7 cellular contexts compared by ENCODE assay signal in genomic region chr16:381788-382717, GRCh38. TPM values are rescaled to one million over a fixed set of nuclear protein-coding genes. Genes with fewer than 3 reads are reported as not detected.
A peak's percentile ranks its signal among the peaks of the same experiment; 100 is the strongest.
DNase-seq lines count a peak whose midpoint lies in the region; ATAC-seq and TF ChIP-seq lines count a peak whose summit lies in the region.

Gene PGAP6, minus strand, starts transcription at chr16:381978. Its CDS starts 157 bp downstream, at chr16:381821.

- peaks cover 0 to 5% (median 0%) of the 10 kb centered on the region in 3 donors for H3K36me3 Mint-ChIP-seq in naive thymus-derived CD8-positive, alpha-beta T cell

- H3K9ac ChIP-seq in NT2/D1 (ENCODE audit: insufficient read length, low read depth) (peak within 1 kb of the TSS; percentile 99), fibroblast of lung (ENCODE audit: insufficient read depth, low read length) (peak within 1 kb of the TSS; percentile 70)

- no peaks in the 10 kb centered on the region for H3K9me3 Mint-ChIP-seq in naive thymus-derived CD8-positive, alpha-beta T cell
- H3K9me3 Mint-ChIP-seq in stimulated activated naive CD8-positive, alpha-beta T cell treated with anti-CD3 and anti-CD28 coated beads, Interleukin-15, amount 100 ng/mL, for 72 hours, result no peaks in the 10 kb centered on the region

- H3K9me3 ChIP-seq in NT2/D1 (ENCODE audit: insufficient read depth, low read length) (no peaks in the 10 kb centered on the region), fibroblast of lung (ENCODE audit: control insufficient read depth, insufficient read depth, low read depth, low read length) (no peaks in the 10 kb centered on the region)

- peak; percentile 64 for TF ChIP-seq POLR2A in GM18505 (IDR thresholded peaks at IDR 0.05; ENCODE audit: borderline replicate concordance, extremely low read depth, insufficient read depth, insufficient read length)

- peak within 1 kb of the TSS; percentile 83 for H2AFZ ChIP-seq in fibroblast of lung (ENCODE audit: low read length)

- ATAC-seq in GM18505 (IDR thresholded peaks at IDR 0.05; ENCODE audit: unreplicated experiment), result peak; percentile 41
- peak; percentile 62 for ATAC-seq in HG02678 (IDR thresholded peaks at IDR 0.05; ENCODE audit: unreplicated experiment)
- ATAC-seq in naive thymus-derived CD8-positive, alpha-beta T cell, result peak; percentile 46 to 55
- ATAC-seq in stimulated activated naive CD8-positive, alpha-beta T cell treated with anti-CD3 and anti-CD28 coated beads, Interleukin-15, amount 100 ng/mL, for 72 hours, result peak; percentile 71

- peak within 1 kb of the TSS; percentile 93 for H3K4me3 ChIP-seq in NT2/D1 (ENCODE audit: insufficient read length, low read depth)
- peak within 1 kb of the TSS; percentile 66 to 92 (median 82) for H3K4me3 ChIP-seq in fibroblast of lung (replicated peaks in 1 of 4; ENCODE audit: control extremely low read depth in 1 of 4, insufficient read depth in 1 of 4, low read depth in 3 of 4, low read length in 4 of 4)

- TF ChIP-seq CTCF in fibroblast of lung (conservative IDR thresholded peaks at IDR 0.05 in 1 of 2, IDR thresholded peaks at IDR 0.05 in 1 of 2; ENCODE audit: low read depth in 1 of 2, low read length in 2 of 2), result no peak

- H3K4me3 Mint-ChIP-seq in naive thymus-derived CD8-positive, alpha-beta T cell, result peak within 1 kb of the TSS; percentile 87 to 96 (median 93)
- H3K4me3 Mint-ChIP-seq in stimulated activated naive CD8-positive, alpha-beta T cell treated with anti-CD3 and anti-CD28 coated beads, Interleukin-15, amount 100 ng/mL, for 72 hours, result peak within 1 kb of the TSS; percentile 79 to 80

- DNase-seq in NT2/D1 (ENCODE audit: low read depth, low spot score), result no peak
- DNase-seq in activated T-helper 1 cell treated with anti-CD3 and anti-CD28 coated beads, Interleukin-2, amount 50 U/mL, for 16 hours (ENCODE audit: low read depth in 1 of 2, low spot score in 1 of 2), result peak; percentile 27 to 60
- peak; percentile 32 to 49 for DNase-seq in fibroblast of lung (ENCODE audit: low read depth in 2 of 2)
- peak; percentile 21 to 79 (median 64) for DNase-seq in naive thymus-derived CD8-positive, alpha-beta T cell
- DNase-seq in stimulated activated naive CD8-positive, alpha-beta T cell treated with anti-CD3 and anti-CD28 coated beads, Interleukin-15, amount 100 ng/mL, for 72 hours, result peak; percentile 54 to 63

- no peaks in the 10 kb centered on the region for H4K20me1 ChIP-seq in fibroblast of lung (ENCODE audit: control insufficient read depth, extremely low read depth, insufficient read depth, low read length)

- H3K4me1 ChIP-seq in NT2/D1 (ENCODE audit: insufficient read depth, insufficient read length) (peaks cover 26% of the 10 kb centered on the region), fibroblast of lung (ENCODE audit: control insufficient read depth, extremely low read depth, insufficient read depth, low read length) (no peaks in the 10 kb centered on the region)

- peak within 1 kb of the TSS; percentile 96 for H3K4me2 ChIP-seq in fibroblast of lung (ENCODE audit: extremely low read depth, insufficient read depth, low read length)

- peak within 1 kb of the TSS; percentile 80 to 97 (median 90) for H3K27ac Mint-ChIP-seq in naive thymus-derived CD8-positive, alpha-beta T cell
- peak within 1 kb of the TSS; percentile 72 for H3K27ac Mint-ChIP-seq in stimulated activated naive CD8-positive, alpha-beta T cell treated with anti-CD3 and anti-CD28 coated beads, Interleukin-15, amount 100 ng/mL, for 72 hours

- H3K36me3 ChIP-seq in NT2/D1 (ENCODE audit: insufficient read depth, insufficient read length, low read length) (peaks cover 9% of the 10 kb centered on the region), fibroblast of lung (ENCODE audit: control insufficient read depth, insufficient read depth, low read length) (no peaks in the 10 kb centered on the region)

- POLR2A ChIA-PET in naive thymus-derived CD8-positive, alpha-beta T cell (lab: Charles Lee), result interaction anchor here (0.7 to 6.6 kb wide), 15 partner anchors 10 to 189 kb away, joined by 3 to 72 read pairs (median 5); partner anchors contain the start of genes AXIN1, CAPN15, DECR2 and FAM234A

- no peaks in the 10 kb centered on the region for H3K27me3 ChIP-seq in NT2/D1 (ENCODE audit: insufficient read depth, insufficient read length)
- no peaks in the 10 kb centered on the region for H3K27me3 ChIP-seq in fibroblast of lung (ENCODE audit: control insufficient read depth, insufficient read depth, low read length)

- H3K4me1 Mint-ChIP-seq in naive thymus-derived CD8-positive, alpha-beta T cell, result peaks cover 10 to 31% (median 27%) of the 10 kb centered on the region in 4 donors
- H3K4me1 Mint-ChIP-seq in stimulated activated naive CD8-positive, alpha-beta T cell treated with anti-CD3 and anti-CD28 coated beads, Interleukin-15, amount 100 ng/mL, for 72 hours, result peaks cover 33% of the 10 kb centered on the region

- H3K79me2 ChIP-seq in fibroblast of lung (ENCODE audit: control insufficient read depth, insufficient read depth, low read length), result peaks cover 14% of the 10 kb centered on the region

- H3K27me3 Mint-ChIP-seq in naive thymus-derived CD8-positive, alpha-beta T cell, result no peaks in the 10 kb centered on the region
- H3K27me3 Mint-ChIP-seq in stimulated activated naive CD8-positive, alpha-beta T cell treated with anti-CD3 and anti-CD28 coated beads, Interleukin-15, amount 100 ng/mL, for 72 hours, result no peaks in the 10 kb centered on the region

- peak within 1 kb of the TSS; percentile 54 for H3K27ac ChIP-seq in fibroblast of lung (ENCODE audit: insufficient read depth, low read length)

RNA-seq across cellular contexts. Expression of gene PGAP6, which starts in this region (rescaled TPM):
- total RNA-seq in fibroblast of lung, result 48.8 and 82.7 TPM in 2 replicates
- polyA plus RNA-seq in fibroblast of lung, result 46.2 and 73.2 TPM in 2 replicates
- 63.8 and 83.4 TPM in 2 replicates for polyA plus RNA-seq in fibroblast of lung (2012)
- polyA minus RNA-seq in fibroblast of lung (ENCODE audit: low replicate concordance), result 132 and 193 TPM in 2 replicates
- total RNA-seq in naive thymus-derived CD8-positive, alpha-beta T cell, result 10 to 100 TPM; 80.1 to 80.4 TPM
- polyA plus RNA-seq in naive thymus-derived CD8-positive, alpha-beta T cell, result 10 to 100 TPM; 19.5 to 38.1 (median 22.0) TPM
